ENCODE assay signal across 23 cellular contexts in genomic region chr1:49627781-49628180, GRCh38.
"Had no signal": no experiment of that assay in that cellular context is flagged by ENCODE, and none has a peak within 500 bp of the region (broad histone marks: within the 10 kb centered on the region; RNA-seq: fewer than 3 reads in every experiment).

No MANE protein-coding gene starts in this region.

- H3K27me3 ChIP-seq: dorsolateral prefrontal cortex, esophagus muscularis mucosa, foreskin keratinocyte, gastroesophageal sphincter, heart left ventricle, hepatocyte, left lung had no signal

- DNase-seq: dermis blood vessel endothelial cell; dorsolateral prefrontal cortex; effector CD4-positive, alpha-beta T cell; effector memory CD4-positive, alpha-beta T cell; foreskin keratinocyte; heart left ventricle; hypothalamus; immature natural killer cell; islet precursor cell; kidney; kidney glomerular epithelial cell; left colon; left lung; left ventricle myocardium superior; lower lobe of right lung; mesenchymal stem cell; midbrain; naive thymus-derived CD4-positive, alpha-beta T cell; natural killer cell had no signal

- H3K79me2 ChIP-seq: hepatocyte had no signal

- H3K4me2 ChIP-seq: hepatocyte had no signal

- H3K27ac ChIP-seq: coronary artery, dorsolateral prefrontal cortex, esophagus muscularis mucosa, foreskin keratinocyte, gastroesophageal sphincter, heart left ventricle, hepatocyte, left lung, lower lobe of right lung had no signal

- H3K36me3 ChIP-seq: esophagus muscularis mucosa, gastroesophageal sphincter, heart left ventricle, left lung, lower lobe of right lung had no signal

- H3K4me1 ChIP-seq: esophagus muscularis mucosa, foreskin keratinocyte, gastroesophageal sphincter, heart left ventricle, left lung, lower lobe of right lung had no signal

- H3K9me3 ChIP-seq: esophagus muscularis mucosa, gastroesophageal sphincter, heart left ventricle, lower lobe of right lung had no signal

- ATAC-seq: foreskin keratinocyte; gastroesophageal sphincter; heart left ventricle; left colon; left lung; left ventricle myocardium superior; lower lobe of right lung; naive thymus-derived CD4-positive, alpha-beta T cell; natural killer cell had no signal

- H3K4me3 ChIP-seq: coronary artery, dorsolateral prefrontal cortex, esophagus muscularis mucosa, gastroesophageal sphincter, heart left ventricle, hepatocyte, left lung, lower lobe of right lung had no signal
